Comparison of ENCODE assay signal across 8 cellular contexts in genomic region chr5:133051547-133052316, GRCh38.
A peak's percentile ranks its signal among the peaks of the same experiment; 100 is the strongest.
DNase-seq lines count a peak whose midpoint lies in the region; ATAC-seq, FAIRE-seq and TF ChIP-seq lines count a peak whose summit lies in the region.

Gene HSPA4, plus strand, starts transcription at chr5:133052013. Its CDS starts 238 bp downstream, at chr5:133052251.

- ATAC-seq in GM19035 (IDR thresholded peaks at IDR 0.05; ENCODE audit: unreplicated experiment) (peak; percentile 79), HG03354 (IDR thresholded peaks at IDR 0.05; ENCODE audit: poor library complexity, severe bottlenecking, unreplicated experiment) (peak; percentile 84)
- peak; percentile 84 to 85 for ATAC-seq in activated CD4-positive, CD25-positive, alpha-beta regulatory T cell treated with anti-CD3 and anti-CD28 coated beads, Interleukin-2, amount 50 U/mL, for 24 hours

- TF ChIP-seq CTCF in AG09319 (IDR thresholded peaks at IDR 0.05; ENCODE audit: low read depth, low read length), result no peak

- FAIRE-seq in islet of Langerhans (lab: Jason Lieb, UNC), result peak; percentile 33

- peak; percentile 96 for DNase-seq in AG09319 (ENCODE audit: extremely low read depth, low read depth)
- peak; percentile 96 for DNase-seq in NCI-H446 treated with DMSO at 0.1 percent for 48 hours (lab: John Stamatoyannopoulos, UW)
- DNase-seq in cerebellar cortex (ENCODE audit: low spot score), result peak; percentile 99
- peak; percentile 93 for DNase-seq in stimulated activated CD4-positive, alpha-beta T cell treated with anti-CD3 and anti-CD28 coated beads, Interleukin-12 subunit alpha, Interleukin-12 subunit beta, amount 100 ng/mL, for 4 hours

Comparison
In these comparisons a context has a peak if more than half of its experiments do, and no peak if none do; other contexts are left out.
1. Peak in every context shown above with its lines: DNase-seq and ATAC-seq.